21 cellular contexts compared by ENCODE assay signal in the genomic region with DNA sequence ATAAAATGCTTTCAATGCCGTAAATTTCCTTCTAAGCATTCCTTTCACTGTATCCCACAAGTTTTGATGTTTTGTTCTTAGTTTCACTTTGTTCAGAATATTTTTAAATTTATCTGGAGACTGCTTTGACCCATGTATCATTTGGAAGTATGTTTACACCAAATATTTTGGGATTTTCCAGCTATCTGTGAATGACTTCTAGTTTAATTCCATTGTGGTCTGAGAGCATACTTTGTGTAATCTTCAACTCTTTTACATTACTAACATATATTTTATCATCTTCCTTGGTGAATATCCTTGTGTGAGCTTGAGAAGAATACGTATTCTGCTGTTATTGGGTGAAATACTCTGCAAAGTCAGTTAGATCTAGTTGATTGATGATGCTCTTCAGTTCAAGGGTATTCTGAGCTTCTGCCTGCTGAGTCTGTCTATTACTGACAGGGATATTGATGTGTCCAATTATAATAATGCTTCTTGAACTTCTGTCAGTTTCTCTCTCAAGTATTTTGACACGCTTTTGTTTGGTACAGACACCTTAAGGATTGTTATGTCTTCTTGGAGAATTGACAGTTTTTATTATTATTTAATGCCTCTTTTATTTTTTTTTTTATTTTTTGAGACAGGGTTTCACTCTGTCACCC. TPM values are rescaled to one million over a fixed set of nuclear protein-coding genes. Genes with fewer than 3 reads are reported as not detected.
A peak's percentile ranks its signal among the peaks of the same experiment; 100 is the strongest.
DNase-seq lines count a peak whose midpoint lies in the region; ATAC-seq and TF ChIP-seq lines count a peak whose summit lies in the region.
"Had no signal": no experiment of that assay in that cellular context is flagged by ENCODE, and none has a peak within 500 bp of the region (broad histone marks: within the 10 kb centered on the region; RNA-seq: fewer than 3 reads in every experiment).

No MANE protein-coding gene starts in this region.

- in situ Hi-C loops in IMR-90 (cut with MboI; ENCODE audit: low sequenced_read_pairs), result no loop called here

- BruUV-seq in IMR-90 (replicated peaks; lab: Mats Ljungman, UMichigan), result no TSS peak

- H3K23ac ChIP-seq in IMR-90 (ENCODE audit: low read depth, low read length), result no peak overlapping the region

- TF ChIP-seq POLR2A in IMR-90 (IDR thresholded peaks at IDR 0.05; ENCODE audit: low read depth, low read length), result no peak

- no CpG with 5 or more reads among the region's 3 CpGs for WGBS in IMR-90 (ENCODE audit: extremely low coverage in 2 of 2, insufficient read length in 1 of 2), 2 experiments
- WGBS in endodermal cell (ENCODE audit: insufficient coverage in 1 of 2, insufficient read length in 1 of 2), 2 experiments, result 83 to 98% methylated on average over 1 to 3 of the region's 3 CpGs

- H3K27me3 Mint-ChIP-seq in CD8-positive, alpha-beta T cell (ENCODE audit: low read depth), result no peaks in the 10 kb centered on the region
- H3K27me3 Mint-ChIP-seq in endodermal cell (ENCODE audit: insufficient read depth), result no peaks in the 10 kb centered on the region
- no peaks in the 10 kb centered on the region for H3K27me3 Mint-ChIP-seq in natural killer cell treated with Interleukin-12 subunit alpha and Interleukin-12 subunit beta and Interleukin-15 and Interleukin-18, amount 100 ng/mL, for 72 hours

- H3K14ac ChIP-seq in IMR-90 (replicated peaks; ENCODE audit: low read depth, low read length), result no peak overlapping the region

- no peaks in the 10 kb centered on the region for H3K27me3 ChIP-seq in CD8-positive, alpha-beta T cell (ENCODE audit: insufficient read depth, low read length)
- H3K27me3 ChIP-seq in IMR-90 (ENCODE audit: control insufficient read depth, insufficient read depth, low read length) (no peaks in the 10 kb centered on the region), endodermal cell (ENCODE audit: control insufficient read depth, insufficient read depth, low read length, poor library complexity, severe bottlenecking) (no peaks in the 10 kb centered on the region)

- ATAC-seq in CD8-positive, alpha-beta T cell, result no peak
- ATAC-seq in IMR-90 (ENCODE audit: low read depth) (peak; percentile 35), GM18520 (IDR thresholded peaks at IDR 0.05; ENCODE audit: unreplicated experiment) (no peak)
- no peak for ATAC-seq in natural killer cell treated with Interleukin-12 subunit alpha and Interleukin-12 subunit beta and Interleukin-15 and Interleukin-18, amount 100 ng/mL, for 72 hours
- ATAC-seq: left colon, mucosa of descending colon had no signal

- no peak overlapping the region for H2BK20ac ChIP-seq in IMR-90 (ENCODE audit: low read depth, low read length)

- peaks cover 81% of the 10 kb centered on the region for H3K4me1 Mint-ChIP-seq in CD8-positive, alpha-beta T cell (ENCODE audit: low read depth)
- peaks cover 63% of the 10 kb centered on the region for H3K4me1 Mint-ChIP-seq in endodermal cell
- peaks cover 57 to 64% of the 10 kb centered on the region in 2 donors for H3K4me1 Mint-ChIP-seq in natural killer cell treated with Interleukin-12 subunit alpha and Interleukin-12 subunit beta and Interleukin-15 and Interleukin-18, amount 100 ng/mL, for 72 hours (ENCODE audit: low read depth in 2 of 2)

- peak overlapping the region; percentile 62 for H3K4me2 ChIP-seq in IMR-90 (ENCODE audit: low read depth, low read length)

- no peaks in the 10 kb centered on the region for H3K9me3 Mint-ChIP-seq in CD8-positive, alpha-beta T cell
- no peaks in the 10 kb centered on the region for H3K9me3 Mint-ChIP-seq in endodermal cell
- H3K9me3 Mint-ChIP-seq in natural killer cell treated with Interleukin-12 subunit alpha and Interleukin-12 subunit beta and Interleukin-15 and Interleukin-18, amount 100 ng/mL, for 72 hours, result no peaks in the 10 kb centered on the region

- H3K56ac ChIP-seq in IMR-90 (ENCODE audit: extremely low read depth, insufficient read depth, low read length), result no peak overlapping the region

- POLR2A ChIA-PET in CD8-positive, alpha-beta T cell (lab: Charles Lee), result interaction anchor here (0.6 to 0.8 kb wide), 2 partner anchors 31 to 137 kb away, joined by 3 read pairs; a partner anchor contains a TSS
- POLR2A ChIA-PET in IMR-90 (lab: Charles Lee; ENCODE audit: unreplicated experiment), result no interaction called here

- H2BK120ac ChIP-seq in IMR-90 (ENCODE audit: low read depth, low read length), result no peak overlapping the region

- no peak overlapping the region for H4K8ac ChIP-seq in IMR-90 (ENCODE audit: low read depth in 2 of 2, low read length in 2 of 2)

- no peak overlapping the region for H3K27ac Mint-ChIP-seq in CD8-positive, alpha-beta T cell
- no peak overlapping the region for H3K27ac Mint-ChIP-seq in endodermal cell
- H3K27ac Mint-ChIP-seq in natural killer cell treated with Interleukin-12 subunit alpha and Interleukin-12 subunit beta and Interleukin-15 and Interleukin-18, amount 100 ng/mL, for 72 hours, result no peak overlapping the region

- TF ChIP-seq RAD21 in IMR-90 (IDR thresholded peaks at IDR 0.05; ENCODE audit: low read length), result no peak

- dilution Hi-C loops in IMR-90 (cut with HindIII; ENCODE audit: low sequenced_read_pairs, unreplicated experiment), result no loop called here

- H3K36me3 Mint-ChIP-seq in CD8-positive, alpha-beta T cell, result no peaks in the 10 kb centered on the region
- peaks cover 3% of the 10 kb centered on the region for H3K36me3 Mint-ChIP-seq in endodermal cell (ENCODE audit: low read depth)
- no peaks in the 10 kb centered on the region for H3K36me3 Mint-ChIP-seq in natural killer cell treated with Interleukin-12 subunit alpha and Interleukin-12 subunit beta and Interleukin-15 and Interleukin-18, amount 100 ng/mL, for 72 hours

- H3K4me3 ChIP-seq in CD8-positive, alpha-beta T cell (ENCODE audit: low read depth, low read length), result no peak overlapping the region
- H3K4me3 ChIP-seq in IMR-90 (ENCODE audit: insufficient read depth, low read depth, low read length), result no peak overlapping the region
- peak overlapping the region; percentile 12 for H3K4me3 ChIP-seq in endodermal cell (ENCODE audit: low read length)
- H3K4me3 ChIP-seq: mucosa of descending colon had no signal

- peak overlapping the region; percentile 6 for H3K4me3 Mint-ChIP-seq in CD8-positive, alpha-beta T cell
- no peak overlapping the region for H3K4me3 Mint-ChIP-seq in endodermal cell
- peak overlapping the region; percentile 52 for H3K4me3 Mint-ChIP-seq in natural killer cell treated with Interleukin-12 subunit alpha and Interleukin-12 subunit beta and Interleukin-15 and Interleukin-18, amount 100 ng/mL, for 72 hours

- H3K9me1 ChIP-seq in IMR-90 (ENCODE audit: insufficient read depth, low read length), result peaks cover 7% of the 10 kb centered on the region; the same call in 1 of the 2 replicates

- H3K27ac ChIP-seq in CD8-positive, alpha-beta T cell (ENCODE audit: low read depth, low read length), result no peak overlapping the region
- no peak overlapping the region for H3K27ac ChIP-seq in IMR-90 (ENCODE audit: insufficient read depth, low read length)
- H3K27ac ChIP-seq in endodermal cell (ENCODE audit: low read depth, low read length), result no peak overlapping the region
- H3K27ac ChIP-seq: parathyroid adenoma had no signal

- peaks cover 52% of the 10 kb centered on the region for H3K4me1 ChIP-seq in CD8-positive, alpha-beta T cell (ENCODE audit: insufficient read depth, low read length)
- H3K4me1 ChIP-seq in IMR-90 (ENCODE audit: control insufficient read depth, insufficient read depth, low read length) (no peaks in the 10 kb centered on the region; the same call in 1 of the 2 replicates), endodermal cell (ENCODE audit: control insufficient read depth, insufficient read depth, low read length) (peaks cover 8% of the 10 kb centered on the region)
- H3K4me1 ChIP-seq: parathyroid adenoma had no signal

- H2AK9ac ChIP-seq in IMR-90 (replicated peaks; ENCODE audit: low read depth, low read length, poor library complexity), result no peak overlapping the region

- no peak for TF ChIP-seq CTCF in CD8-positive, alpha-beta T cell (IDR thresholded peaks at IDR 0.05)
- no peak for TF ChIP-seq CTCF in IMR-90 (conservative IDR thresholded peaks at IDR 0.05; ENCODE audit: low read depth, low read length)
- TF ChIP-seq CTCF in endodermal cell (conservative IDR thresholded peaks at IDR 0.05), result no peak

- no peaks in the 10 kb centered on the region for H3K9me3 ChIP-seq in CD8-positive, alpha-beta T cell (ENCODE audit: low read length)
- H3K9me3 ChIP-seq in IMR-90 (ENCODE audit: control insufficient read depth, insufficient read depth, low read length) (no peaks in the 10 kb centered on the region), endodermal cell (ENCODE audit: control insufficient read depth, low read length) (peaks cover 6% of the 10 kb centered on the region)
- H3K9me3 ChIP-seq: mucosa of descending colon had no signal

- no peak for DNase-seq in CD8-positive, alpha-beta T cell
- DNase-seq in IMR-90 (peak; percentile 69), endodermal cell (no peak), GM19240 (ENCODE audit: insufficient read length, low spot score) (no peak), globus pallidus (ENCODE audit: low spot score) (no peak)
- no peak for DNase-seq in natural killer cell treated with Interleukin-12 subunit alpha and Interleukin-12 subunit beta and Interleukin-15 and Interleukin-18, amount 100 ng/mL, for 72 hours (ENCODE audit: low spot score)
- no peak for DNase-seq in stimulated activated CD4-positive, alpha-beta T cell treated with anti-CD3 and anti-CD28 coated beads, Interleukin-2, amount 100 ng/mL, for 24 hours
- DNase-seq: activated CD8-positive, alpha-beta memory T cell treated with anti-CD3 and anti-CD28 coated beads for 24 hours; amygdala; central memory CD4-positive, alpha-beta T cell; DMS153; effector CD4-positive, alpha-beta T cell; foreskin fibroblast; left colon; mucosa of descending colon; NCI-H187; NCI-H510A; SHP77; stimulated activated CD4-positive, alpha-beta T cell treated with anti-CD3 and anti-CD28 coated beads, Interleukin-4, amount 100 ng/mL, for 24 hours had no signal

- H2AK5ac ChIP-seq in IMR-90 (ENCODE audit: low read depth, low read length), result no peak overlapping the region

- H2BK5ac ChIP-seq in IMR-90 (ENCODE audit: low read depth, low read length, poor library complexity, severe bottlenecking), result no peak overlapping the region

- H4K5ac ChIP-seq in IMR-90 (ENCODE audit: low read depth, low read length), result no peak overlapping the region

- no peak overlapping the region for H2BK15ac ChIP-seq in IMR-90 (ENCODE audit: low read depth, low read length)

- H3K9ac ChIP-seq in IMR-90 (ENCODE audit: low read depth, low read length), result no peak overlapping the region
- H3K9ac ChIP-seq in endodermal cell (ENCODE audit: extremely low read depth, low read length, poor library complexity, severe bottlenecking), result no peak overlapping the region
- H3K9ac ChIP-seq: parathyroid adenoma had no signal

- intact Hi-C loops in CD8-positive, alpha-beta T cell (cut with DNase I, micrococcal nuclease), result no loop called here
- intact Hi-C loops in IMR-90 (cut with micrococcal nuclease), result no loop called here

- H3K4ac ChIP-seq in IMR-90 (ENCODE audit: low read depth, low read length), result no peak overlapping the region

- H3K18ac ChIP-seq in IMR-90 (ENCODE audit: low read depth, low read length), result no peak overlapping the region

- H4K20me1 ChIP-seq in IMR-90 (ENCODE audit: insufficient read depth, low read length), result peaks cover 81% of the 10 kb centered on the region

- no peak overlapping the region for H4K91ac ChIP-seq in IMR-90 (ENCODE audit: insufficient read depth, low read depth, low read length)

- no peak overlapping the region for H2AFZ ChIP-seq in IMR-90 (replicated peaks; ENCODE audit: low read length, poor library complexity)
- H2AFZ ChIP-seq: parathyroid adenoma had no signal

- CTCF ChIA-PET in CD8-positive, alpha-beta T cell (lab: Charles Lee), result no interaction called here
- CTCF ChIA-PET in IMR-90 (lab: Yijun Ruan, JAX), result interaction anchor here (1.9 kb wide), 1 partner anchor 11 kb away, joined by 4 read pairs; no protein-coding TSS in a partner anchor

- no peaks in the 10 kb centered on the region for H3K36me3 ChIP-seq in CD8-positive, alpha-beta T cell (ENCODE audit: insufficient read depth, low read length)
- H3K36me3 ChIP-seq in IMR-90 (ENCODE audit: control insufficient read depth, insufficient read depth, low read length) (no peaks in the 10 kb centered on the region), endodermal cell (ENCODE audit: control insufficient read depth, insufficient read depth, low read length) (no peaks in the 10 kb centered on the region)

- peaks cover 17 to 43% of the 10 kb centered on the region in 2 experiments for H3K79me1 ChIP-seq in IMR-90 (ENCODE audit: low read depth in 1 of 2, low read length in 2 of 2)

RNA-seq across cellular contexts. Expression of a gene that starts 31.6 kb away (rescaled TPM):
- total RNA-seq in CD8-positive, alpha-beta T cell, result 10 to 100 TPM; 43.2 to 54.5 TPM
- 52.0 and 65.8 TPM in 2 replicates for total RNA-seq in IMR-90 (2012; rRNA removed)
- polyA plus RNA-seq in IMR-90 (2012; rRNA removed), result 14.8 and 17.5 TPM in 2 replicates
- polyA plus RNA-seq in IMR-90 (2012; cell fraction: cytosol; rRNA removed), result 3.1 and 8.9 TPM in 2 replicates
- polyA plus RNA-seq in IMR-90 (2012; cell fraction: nucleus; rRNA removed; ENCODE audit: low replicate concordance), result 2.6 and 18.4 TPM in 2 replicates
- total RNA-seq in endodermal cell, result 10 to 100 TPM; 69.3 to 71.8 TPM
- polyA plus RNA-seq in endodermal cell (2013, experiment 1 of 2), result 25.3 TPM
- 27.7 TPM for polyA plus RNA-seq in endodermal cell (2013, experiment 2 of 2)
- total RNA-seq in natural killer cell treated with Interleukin-12 subunit alpha and Interleukin-12 subunit beta and Interleukin-15 and Interleukin-18, amount 100 ng/mL, for 72 hours, result 10 to 100 TPM; 46.7 to 56.2 TPM
